In genomic region chr2:8595821-8596600, GRCh38 we compare ENCODE assay signal across 25 cellular contexts.
A peak's percentile ranks its signal among the peaks of the same experiment; 100 is the strongest.
DNase-seq lines count a peak whose midpoint lies in the region; ATAC-seq, FAIRE-seq and TF ChIP-seq lines count a peak whose summit lies in the region.
"Had no signal": no experiment of that assay in that cellular context is flagged by ENCODE, and none has a peak within 500 bp of the region (broad histone marks: within the 10 kb centered on the region; RNA-seq: fewer than 3 reads in every experiment).

No MANE protein-coding gene starts in this region.

- CTCF ChIA-PET in IMR-90 (lab: Yijun Ruan, JAX): no interaction called here
- CTCF ChIA-PET in HepG2 (lab: Yijun Ruan, JAX; ENCODE audit: low intra/inter-chr PET ratio, low total read pairs): no interaction called here

- H3K56ac ChIP-seq in IMR-90 (ENCODE audit: extremely low read depth, insufficient read depth, low read length): no peak overlapping the region

- TF ChIP-seq RAD21 in IMR-90 (IDR thresholded peaks at IDR 0.05; ENCODE audit: low read length) (no peak), HepG2 (CRISPR knock-in tag; IDR thresholded peaks at IDR 0.05) (no peak)

- peak overlapping the region; percentile 90 for H3K4ac ChIP-seq in IMR-90 (ENCODE audit: low read depth, low read length)

- H3K79me2 ChIP-seq in HepG2 (ENCODE audit: insufficient read depth, low read length): no peaks in the 10 kb centered on the region

- H2BK5ac ChIP-seq in IMR-90 (ENCODE audit: low read depth, low read length, poor library complexity, severe bottlenecking): peak overlapping the region; percentile 69

- H2BK20ac ChIP-seq in IMR-90 (ENCODE audit: low read depth, low read length): no peak overlapping the region

- TF ChIP-seq POLR2A in IMR-90 (IDR thresholded peaks at IDR 0.05; ENCODE audit: low read depth, low read length) (no peak), HepG2 (IDR thresholded peaks at IDR 0.05; ENCODE audit: insufficient read depth in 1 of 2, low read depth in 2 of 2, low read length in 2 of 2) (no peak), ovary (IDR thresholded peaks at IDR 0.05) (peak; percentile 10)

- H4K20me1 ChIP-seq in IMR-90 (ENCODE audit: insufficient read depth, low read length) (no peaks in the 10 kb centered on the region), HepG2 (ENCODE audit: insufficient read depth, low read length) (no peaks in the 10 kb centered on the region)

- no peak overlapping the region for H3K14ac ChIP-seq in IMR-90 (replicated peaks; ENCODE audit: low read depth, low read length)

- dilution Hi-C loops in IMR-90 (cut with HindIII; ENCODE audit: low sequenced_read_pairs, unreplicated experiment): no loop called here

- TF ChIP-seq EP300 in HepG2 (IDR thresholded peaks at IDR 0.05; ENCODE audit: low read depth in 2 of 2, low read length in 2 of 2): no peak
- no peak for TF ChIP-seq EP300 in HepG2 (CRISPR knock-in tag; IDR thresholded peaks at IDR 0.05; ENCODE audit: borderline replicate concordance)
- TF ChIP-seq EP300 in ovary (IDR thresholded peaks at IDR 0.05): no peak

- H3K9me3 ChIP-seq in IMR-90 (ENCODE audit: control insufficient read depth, insufficient read depth, low read length): no peaks in the 10 kb centered on the region
- H3K9me3 ChIP-seq in HepG2 (ENCODE audit: low read length): no peaks in the 10 kb centered on the region
- no peaks in the 10 kb centered on the region for H3K9me3 ChIP-seq in ovary
- H3K9me3 ChIP-seq: gastrocnemius medialis, HAP-1, suprapubic skin, uterus had no signal

- no peaks in the 10 kb centered on the region for H3K27me3 ChIP-seq in IMR-90 (ENCODE audit: control insufficient read depth, insufficient read depth, low read length)
- peaks cover 0 to 3% of the 10 kb centered on the region in 2 experiments; a peak in 1 of 5 replicates for H3K27me3 ChIP-seq in HepG2 (ENCODE audit: control insufficient read depth in 1 of 2, insufficient read depth in 2 of 2, low read length in 2 of 2)
- no peaks in the 10 kb centered on the region for H3K27me3 ChIP-seq in ovary
- H3K27me3 ChIP-seq: gastrocnemius medialis, suprapubic skin, uterus had no signal

- no peak overlapping the region for H3K23ac ChIP-seq in IMR-90 (ENCODE audit: low read depth, low read length)

- peak overlapping the region; percentile 15; the same call in 1 of the 2 replicates for H2BK120ac ChIP-seq in IMR-90 (ENCODE audit: low read depth, low read length)

- peaks cover 3% of the 10 kb centered on the region; the same call in 1 of the 2 replicates for H3K4me1 ChIP-seq in IMR-90 (ENCODE audit: control insufficient read depth, insufficient read depth, low read length)
- H3K4me1 ChIP-seq in HepG2 (ENCODE audit: insufficient read depth, low read length): peaks cover 59% of the 10 kb centered on the region
- peaks cover 9% of the 10 kb centered on the region for H3K4me1 ChIP-seq in ovary (ENCODE audit: insufficient read depth)
- H3K4me1 ChIP-seq: gastrocnemius medialis, HAP-1, suprapubic skin, uterus had no signal

- POLR2A ChIA-PET in IMR-90 (lab: Charles Lee; ENCODE audit: unreplicated experiment): no interaction called here
- POLR2A ChIA-PET in HepG2 (lab: Yijun Ruan, JAX): interaction anchor here (5.3 kb wide), 1 partner anchor 85 kb away, joined by 31 read pairs; the partner anchor contains the start of gene ID2

- H3K36me3 ChIP-seq in IMR-90 (ENCODE audit: control insufficient read depth, insufficient read depth, low read length): no peaks in the 10 kb centered on the region
- H3K36me3 ChIP-seq in HepG2 (replicated peaks in 1 of 2; ENCODE audit: control insufficient read depth in 1 of 2, insufficient read depth in 2 of 2, low read length in 2 of 2): no peaks in the 10 kb centered on the region
- H3K36me3 ChIP-seq in ovary: no peaks in the 10 kb centered on the region
- H3K36me3 ChIP-seq: gastrocnemius medialis, HAP-1, suprapubic skin, uterus had no signal

- H3K4me2 ChIP-seq in IMR-90 (ENCODE audit: low read depth, low read length) (no peak overlapping the region), HepG2 (ENCODE audit: low read depth, low read length) (no peak overlapping the region)

- TF ChIP-seq CTCF in IMR-90 (conservative IDR thresholded peaks at IDR 0.05; ENCODE audit: low read depth, low read length) (no peak), HepG2 (CRISPR knock-in tag; IDR thresholded peaks at IDR 0.05) (no peak), ovary (IDR thresholded peaks at IDR 0.05) (no peak)

- H4K91ac ChIP-seq in IMR-90 (ENCODE audit: insufficient read depth, low read depth, low read length): peak overlapping the region; percentile 38; the same call in 1 of the 2 replicates

- no peak overlapping the region for H3K9ac ChIP-seq in IMR-90 (ENCODE audit: low read depth, low read length)
- H3K9ac ChIP-seq in HepG2 (ENCODE audit: insufficient read depth, low read depth, low read length): no peak overlapping the region

- H2AK5ac ChIP-seq in IMR-90 (ENCODE audit: low read depth, low read length): peak overlapping the region; percentile 96

- H2AK9ac ChIP-seq in IMR-90 (replicated peaks; ENCODE audit: low read depth, low read length, poor library complexity): no peak overlapping the region

- peak overlapping the region; percentile 18; the same call in 2 of the 3 replicates for H2BK15ac ChIP-seq in IMR-90 (ENCODE audit: low read depth, low read length)

- no peaks in the 10 kb centered on the region for H3K79me1 ChIP-seq in IMR-90 (ENCODE audit: low read depth in 1 of 2, low read length in 2 of 2)

- peak overlapping the region; percentile 24 for H2AFZ ChIP-seq in IMR-90 (replicated peaks; ENCODE audit: low read length, poor library complexity)
- no peak overlapping the region for H2AFZ ChIP-seq in HepG2 (ENCODE audit: low read length)

- DNase-seq in activated effector memory CD4-positive, alpha-beta T cell treated with anti-CD3 and anti-CD28 coated beads, Interleukin-2, amount 50 U/mL, for 16 hours: peak; percentile 56
- no peak for DNase-seq in activated effector memory CD4-positive, alpha-beta T cell treated with Interleukin-2 at 50 U/mL for 16 hours
- DNase-seq in IMR-90 (no peak), HepG2 (ENCODE audit: low spot score) (no peak), ovary (peak in 1 of 5 donors; percentile 21), NCI-H1105 (lab: John Stamatoyannopoulos, UW) (no peak), D341Med (ENCODE audit: low spot score) (no peak), mucosa of gallbladder (ENCODE audit: low spot score) (no peak)
- DNase-seq: activated CD4-positive, alpha-beta memory T cell treated with anti-CD3 and anti-CD28 coated beads, Interleukin-2, amount 10 ng/mL, durations not matched to agents 7 days and 5 days; CD8-positive, alpha-beta T cell; gastrocnemius medialis; NCI-H2107; NCI-H748 treated with DMSO at 0.1 percent for 48 hours; occipital lobe; SHP77; stimulated activated naive B cell treated with anti-CD40 and anti-IgM and Interleukin-4, amounts not matched to agents 10 μg/mL and 1 μg/mL and 100 μg/mL, for 72 hours; T-helper 17 cell; uterus had no signal

- FAIRE-seq in HepG2 (lab: Jason Lieb, UNC): no peak
- FAIRE-seq: A204.1, endothelial cell of umbilical vein had no signal

- WGBS in IMR-90 (ENCODE audit: extremely low coverage in 2 of 2, insufficient read length in 1 of 2), 2 experiments: 79% methylated on average over 14 of the region's 26 CpGs; no CpG with 5 or more reads in 1 of the 2 experiments
- 73% methylated on average over 26 of the region's 26 CpGs for WGBS in HepG2 (ENCODE audit: low lambda C conversion rate)
- WGBS in ovary, 3 donors: 85 to 86% (median 86%) methylated on average over 26 of the region's 26 CpGs

- in situ Hi-C loops in IMR-90 (cut with MboI; ENCODE audit: low sequenced_read_pairs): no loop called here
- in situ Hi-C loops in HepG2 (cut with HindIII; ENCODE audit: extremely low pct_ligation_motif_present, low pct_unique_long_range_greater_than_20kb): no loop called here

- intact Hi-C loops in IMR-90 (cut with micrococcal nuclease) (no loop called here), HepG2 (cut with micrococcal nuclease; ENCODE audit: unreplicated experiment) (no loop called here), ovary (cut with DNase I) (no loop called here)

- H3K4me3 ChIP-seq in IMR-90 (ENCODE audit: insufficient read depth, low read depth, low read length) (no peak overlapping the region), HepG2 (replicated peaks in 1 of 3; ENCODE audit: insufficient read depth in 1 of 3, low read depth in 2 of 3, low read length in 3 of 3) (no peak overlapping the region), ovary (no peak overlapping the region)
- H3K4me3 ChIP-seq: gastrocnemius medialis, HAP-1, skin epidermis, suprapubic skin, uterus had no signal

- no TSS peak for BruUV-seq in IMR-90 (replicated peaks; lab: Mats Ljungman, UMichigan)
- BruUV-seq in HepG2 (replicated peaks; lab: Mats Ljungman, UMichigan): no TSS peak

- ATAC-seq in IMR-90 (ENCODE audit: low read depth): no peak
- no peak for ATAC-seq in HepG2
- ATAC-seq: activated CD4-positive, CD25-positive, alpha-beta regulatory T cell treated with anti-CD3 and anti-CD28 coated beads, Interleukin-2, amount 50 U/mL, for 24 hours; CD8-positive, alpha-beta T cell; gastrocnemius medialis; stimulated activated naive B cell treated with anti-CD40 and anti-IgM and Interleukin-4, amounts not matched to agents 10 μg/mL and 1 μg/mL and 100 μg/mL, for 72 hours; T-helper 17 cell had no signal

- H4K8ac ChIP-seq in IMR-90 (ENCODE audit: low read depth in 2 of 2, low read length in 2 of 2): no peak overlapping the region; a peak in 1 of 4 replicates

- no peak overlapping the region for H3K18ac ChIP-seq in IMR-90 (ENCODE audit: low read depth, low read length)

- no peak overlapping the region for H3K27ac ChIP-seq in IMR-90 (ENCODE audit: insufficient read depth, low read length)
- no peak overlapping the region for H3K27ac ChIP-seq in HepG2 (ENCODE audit: extremely low read length, insufficient read depth, low read length)
- H3K27ac ChIP-seq in ovary: no peak overlapping the region
- H3K27ac ChIP-seq: gastrocnemius medialis, HL-60, skin epidermis, suprapubic skin, uterus had no signal

- no peak overlapping the region for H4K5ac ChIP-seq in IMR-90 (ENCODE audit: low read depth, low read length)

- H3K9me1 ChIP-seq in IMR-90 (ENCODE audit: insufficient read depth, low read length): peaks cover 22% of the 10 kb centered on the region

TF ChIP-seq in HepG2, 621 proteins besides CTCF, POLR2A, EP300 and RAD21:
- TF ChIP-seq ZNF333 (CRISPR knock-in tag; IDR thresholded peaks at IDR 0.05; ENCODE audit: borderline replicate concordance) (0 out of 2 replicates have a peak, but pooled peaks have one; percentile 34), HNRNPL (IDR thresholded peaks at IDR 0.05; ENCODE audit: low read depth, low read length) (0 out of 2 replicates have a peak, but pooled peaks have one; percentile 57), ZNF382 (CRISPR knock-in tag; IDR thresholded peaks at IDR 0.05; ENCODE audit: borderline replicate concordance) (no peak), ZNF737 (CRISPR knock-in tag; IDR thresholded peaks at IDR 0.05; ENCODE audit: borderline replicate concordance) (0 out of 2 replicates have a peak, but pooled peaks have one; percentile 13)
